ENCODE assay signal across 1 cellular context in the genomic region with DNA sequence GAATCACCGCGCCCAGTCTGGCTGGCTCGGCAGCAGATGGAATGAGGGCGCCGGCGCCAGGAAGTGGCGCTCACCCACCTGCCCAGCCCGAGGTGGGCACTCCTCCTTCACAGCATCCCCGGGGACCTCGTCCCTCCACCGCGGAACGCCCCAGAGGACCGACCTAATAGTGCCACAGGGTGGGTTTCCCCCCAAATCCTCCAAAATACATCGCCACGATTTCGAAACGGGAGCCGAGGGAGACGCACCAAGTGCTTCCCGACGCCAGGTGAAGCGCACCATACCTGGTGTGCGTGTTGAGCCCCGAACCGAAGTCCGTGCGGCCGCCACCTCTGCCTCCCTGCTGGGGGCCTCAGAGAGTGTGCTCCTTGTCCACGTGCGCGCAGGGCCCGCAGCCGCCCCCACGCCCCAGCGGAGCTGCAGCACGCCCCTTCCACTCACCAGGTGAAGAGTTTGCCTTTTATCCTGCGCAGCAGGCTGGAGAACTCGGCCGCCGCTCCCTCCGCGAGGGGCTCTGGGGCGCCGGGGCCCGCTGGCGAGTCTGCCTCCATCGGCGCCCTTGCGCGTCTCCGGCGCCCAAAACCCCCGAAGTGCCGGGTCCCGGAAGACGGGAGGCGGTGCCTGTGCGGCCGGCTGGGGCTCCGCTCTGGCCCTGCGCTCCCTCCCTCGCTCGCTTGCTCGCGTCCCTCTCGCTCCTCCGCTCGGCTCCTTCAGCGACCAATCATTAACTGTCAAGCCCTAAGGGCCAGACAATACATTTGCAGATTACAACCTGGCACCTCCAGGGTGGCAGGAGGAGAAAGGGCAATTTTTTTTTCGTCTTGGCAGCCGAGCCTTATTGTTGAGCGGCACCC.
A peak's percentile ranks its signal among the peaks of the same experiment; 100 is the strongest.
TF ChIP-seq lines count a peak whose summit lies in the region.

A gene with protein sequence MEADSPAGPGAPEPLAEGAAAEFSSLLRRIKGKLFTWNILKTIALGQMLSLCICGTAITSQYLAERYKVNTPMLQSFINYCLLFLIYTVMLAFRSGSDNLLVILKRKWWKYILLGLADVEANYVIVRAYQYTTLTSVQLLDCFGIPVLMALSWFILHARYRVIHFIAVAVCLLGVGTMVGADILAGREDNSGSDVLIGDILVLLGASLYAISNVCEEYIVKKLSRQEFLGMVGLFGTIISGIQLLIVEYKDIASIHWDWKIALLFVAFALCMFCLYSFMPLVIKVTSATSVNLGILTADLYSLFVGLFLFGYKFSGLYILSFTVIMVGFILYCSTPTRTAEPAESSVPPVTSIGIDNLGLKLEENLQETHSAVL (minus strand): TSS at position 571 of the 854 bp plus-strand sequence. CDS start 20 bp downstream, at position 551.

TF ChIP-seq in HepG2, 621 proteins besides CTCF, POLR2A, EP300 and RAD21 (continued from another document and continues in another):
- TF ChIP-seq ZMYM3 (CRISPR knock-in tag; IDR thresholded peaks at IDR 0.05): 0 out of 2 replicates have a peak, but pooled peaks have one; percentile 44
- no peak for TF ChIP-seq SIX1 (CRISPR knock-in tag; IDR thresholded peaks at IDR 0.05; ENCODE audit: borderline replicate concordance)
- TF ChIP-seq ZNF121 (CRISPR knock-in tag; IDR thresholded peaks at IDR 0.05): no peak
- TF ChIP-seq RARA (CRISPR knock-in tag; IDR thresholded peaks at IDR 0.05): 0 out of 2 replicates have a peak, but pooled peaks have one; percentile 18
- no peak for TF ChIP-seq XBP1 (CRISPR knock-in tag; IDR thresholded peaks at IDR 0.05)
- TF ChIP-seq, protein P1, sequence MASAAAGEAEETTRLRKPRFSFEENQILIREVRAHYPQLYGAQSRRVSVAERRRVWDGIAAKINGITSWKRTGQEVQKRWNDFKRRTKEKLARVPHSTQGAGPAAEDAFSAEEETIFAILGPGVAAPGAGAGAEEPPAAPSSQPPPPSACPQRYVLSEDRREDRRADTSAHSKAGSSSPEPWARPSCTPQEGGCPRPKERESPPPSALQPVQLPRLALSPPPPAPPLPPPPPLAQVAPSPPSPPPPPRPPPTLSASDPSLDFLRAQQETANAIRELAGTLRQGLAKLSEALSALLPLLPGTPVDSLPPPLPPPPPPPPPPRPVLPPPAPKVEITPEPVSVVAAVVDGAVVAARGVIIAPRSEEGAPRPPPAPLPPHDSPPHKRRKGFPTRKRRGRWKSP (CRISPR knock-in tag; IDR thresholded peaks at IDR 0.05): peak; percentile 93
- peak; percentile 30; the same call in 1 of the 2 replicates for TF ChIP-seq NR2C2 (CRISPR knock-in tag; IDR thresholded peaks at IDR 0.05; ENCODE audit: borderline replicate concordance)
- TF ChIP-seq ZNF746 (CRISPR knock-in tag; IDR thresholded peaks at IDR 0.05): peak; percentile 62; the same call in 1 of the 2 replicates
- no peak for TF ChIP-seq EEA1 (CRISPR knock-in tag; IDR thresholded peaks at IDR 0.05; ENCODE audit: borderline replicate concordance)
- no peak for TF ChIP-seq CEBPG (CRISPR knock-in tag; IDR thresholded peaks at IDR 0.05)
- TF ChIP-seq, protein P2, sequence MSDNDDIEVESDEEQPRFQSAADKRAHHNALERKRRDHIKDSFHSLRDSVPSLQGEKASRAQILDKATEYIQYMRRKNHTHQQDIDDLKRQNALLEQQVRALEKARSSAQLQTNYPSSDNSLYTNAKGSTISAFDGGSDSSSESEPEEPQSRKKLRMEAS (IDR thresholded peaks at IDR 0.05): peak; percentile 97
- TF ChIP-seq, protein P3, sequence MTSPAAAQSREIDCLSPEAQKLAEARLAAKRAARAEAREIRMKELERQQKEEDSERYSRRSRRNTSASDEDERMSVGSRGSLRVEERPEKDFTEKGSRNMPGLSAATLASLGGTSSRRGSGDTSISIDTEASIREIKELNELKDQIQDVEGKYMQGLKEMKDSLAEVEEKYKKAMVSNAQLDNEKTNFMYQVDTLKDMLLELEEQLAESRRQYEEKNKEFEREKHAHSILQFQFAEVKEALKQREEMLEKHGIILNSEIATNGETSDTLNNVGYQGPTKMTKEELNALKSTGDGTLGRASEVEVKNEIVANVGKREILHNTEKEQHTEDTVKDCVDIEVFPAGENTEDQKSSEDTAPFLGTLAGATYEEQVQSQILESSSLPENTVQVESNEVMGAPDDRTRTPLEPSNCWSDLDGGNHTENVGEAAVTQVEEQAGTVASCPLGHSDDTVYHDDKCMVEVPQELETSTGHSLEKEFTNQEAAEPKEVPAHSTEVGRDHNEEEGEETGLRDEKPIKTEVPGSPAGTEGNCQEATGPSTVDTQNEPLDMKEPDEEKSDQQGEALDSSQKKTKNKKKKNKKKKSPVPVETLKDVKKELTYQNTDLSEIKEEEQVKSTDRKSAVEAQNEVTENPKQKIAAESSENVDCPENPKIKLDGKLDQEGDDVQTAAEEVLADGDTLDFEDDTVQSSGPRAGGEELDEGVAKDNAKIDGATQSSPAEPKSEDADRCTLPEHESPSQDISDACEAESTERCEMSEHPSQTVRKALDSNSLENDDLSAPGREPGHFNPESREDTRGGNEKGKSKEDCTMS (CRISPR knock-in tag; conservative IDR thresholded peaks at IDR 0.05): no peak
- no peak for TF ChIP-seq TCF7L2 (IDR thresholded peaks at IDR 0.05; ENCODE audit: low read depth, low read length)
- TF ChIP-seq ZNF75D (CRISPR knock-in tag; IDR thresholded peaks at IDR 0.05; ENCODE audit: borderline replicate concordance): no peak
- TF ChIP-seq ZNF713 (CRISPR knock-in tag; IDR thresholded peaks at IDR 0.05): no peak
- 0 out of 2 replicates have a peak, but pooled peaks have one; percentile 14 for TF ChIP-seq TSC22D2 (CRISPR knock-in tag; IDR thresholded peaks at IDR 0.05; ENCODE audit: borderline replicate concordance)
- TF ChIP-seq, protein P4, sequence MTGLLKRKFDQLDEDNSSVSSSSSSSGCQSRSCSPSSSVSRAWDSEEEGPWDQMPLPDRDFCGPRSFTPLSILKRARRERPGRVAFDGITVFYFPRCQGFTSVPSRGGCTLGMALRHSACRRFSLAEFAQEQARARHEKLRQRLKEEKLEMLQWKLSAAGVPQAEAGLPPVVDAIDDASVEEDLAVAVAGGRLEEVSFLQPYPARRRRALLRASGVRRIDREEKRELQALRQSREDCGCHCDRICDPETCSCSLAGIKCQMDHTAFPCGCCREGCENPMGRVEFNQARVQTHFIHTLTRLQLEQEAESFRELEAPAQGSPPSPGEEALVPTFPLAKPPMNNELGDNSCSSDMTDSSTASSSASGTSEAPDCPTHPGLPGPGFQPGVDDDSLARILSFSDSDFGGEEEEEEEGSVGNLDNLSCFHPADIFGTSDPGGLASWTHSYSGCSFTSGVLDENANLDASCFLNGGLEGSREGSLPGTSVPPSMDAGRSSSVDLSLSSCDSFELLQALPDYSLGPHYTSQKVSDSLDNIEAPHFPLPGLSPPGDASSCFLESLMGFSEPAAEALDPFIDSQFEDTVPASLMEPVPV (CRISPR knock-in tag; IDR thresholded peaks at IDR 0.05): no peak; the same call in 1 of the 2 replicates
- TF ChIP-seq NFE2 (CRISPR knock-in tag; IDR thresholded peaks at IDR 0.05): no peak
- TF ChIP-seq ZFY (CRISPR knock-in tag; IDR thresholded peaks at IDR 0.05): peak; percentile 92
- TF ChIP-seq ZNF747 (CRISPR knock-in tag; IDR thresholded peaks at IDR 0.05; ENCODE audit: borderline replicate concordance): peak; percentile 82; the same call in 1 of the 2 replicates
- TF ChIP-seq ZIK1 (CRISPR knock-in tag; IDR thresholded peaks at IDR 0.05; ENCODE audit: borderline replicate concordance, low read depth): 0 out of 2 replicates have a peak, but pooled peaks have one; percentile 52
- no peak for TF ChIP-seq ATAD3A (CRISPR knock-in tag; IDR thresholded peaks at IDR 0.05)
- TF ChIP-seq FLYWCH1 (CRISPR knock-in tag; IDR thresholded peaks at IDR 0.05): no peak
- TF ChIP-seq, protein P5, sequence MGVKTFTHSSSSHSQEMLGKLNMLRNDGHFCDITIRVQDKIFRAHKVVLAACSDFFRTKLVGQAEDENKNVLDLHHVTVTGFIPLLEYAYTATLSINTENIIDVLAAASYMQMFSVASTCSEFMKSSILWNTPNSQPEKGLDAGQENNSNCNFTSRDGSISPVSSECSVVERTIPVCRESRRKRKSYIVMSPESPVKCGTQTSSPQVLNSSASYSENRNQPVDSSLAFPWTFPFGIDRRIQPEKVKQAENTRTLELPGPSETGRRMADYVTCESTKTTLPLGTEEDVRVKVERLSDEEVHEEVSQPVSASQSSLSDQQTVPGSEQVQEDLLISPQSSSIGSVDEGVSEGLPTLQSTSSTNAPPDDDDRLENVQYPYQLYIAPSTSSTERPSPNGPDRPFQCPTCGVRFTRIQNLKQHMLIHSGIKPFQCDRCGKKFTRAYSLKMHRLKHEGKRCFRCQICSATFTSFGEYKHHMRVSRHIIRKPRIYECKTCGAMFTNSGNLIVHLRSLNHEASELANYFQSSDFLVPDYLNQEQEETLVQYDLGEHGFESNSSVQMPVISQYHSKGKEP (CRISPR knock-in tag; IDR thresholded peaks at IDR 0.05): no peak
- TF ChIP-seq ZNF570 (CRISPR knock-in tag; IDR thresholded peaks at IDR 0.05; ENCODE audit: borderline replicate concordance): no peak
- peak; percentile 21; the same call in 1 of the 2 replicates for TF ChIP-seq GATAD2A (CRISPR knock-in tag; IDR thresholded peaks at IDR 0.05)
- TF ChIP-seq NPAS2 (CRISPR knock-in tag; IDR thresholded peaks at IDR 0.05; ENCODE audit: borderline replicate concordance): peak; percentile 86; the same call in 1 of the 2 replicates
- TF ChIP-seq ZNF256 (CRISPR knock-in tag; conservative IDR thresholded peaks at IDR 0.05): no peak
- TF ChIP-seq, protein P6, sequence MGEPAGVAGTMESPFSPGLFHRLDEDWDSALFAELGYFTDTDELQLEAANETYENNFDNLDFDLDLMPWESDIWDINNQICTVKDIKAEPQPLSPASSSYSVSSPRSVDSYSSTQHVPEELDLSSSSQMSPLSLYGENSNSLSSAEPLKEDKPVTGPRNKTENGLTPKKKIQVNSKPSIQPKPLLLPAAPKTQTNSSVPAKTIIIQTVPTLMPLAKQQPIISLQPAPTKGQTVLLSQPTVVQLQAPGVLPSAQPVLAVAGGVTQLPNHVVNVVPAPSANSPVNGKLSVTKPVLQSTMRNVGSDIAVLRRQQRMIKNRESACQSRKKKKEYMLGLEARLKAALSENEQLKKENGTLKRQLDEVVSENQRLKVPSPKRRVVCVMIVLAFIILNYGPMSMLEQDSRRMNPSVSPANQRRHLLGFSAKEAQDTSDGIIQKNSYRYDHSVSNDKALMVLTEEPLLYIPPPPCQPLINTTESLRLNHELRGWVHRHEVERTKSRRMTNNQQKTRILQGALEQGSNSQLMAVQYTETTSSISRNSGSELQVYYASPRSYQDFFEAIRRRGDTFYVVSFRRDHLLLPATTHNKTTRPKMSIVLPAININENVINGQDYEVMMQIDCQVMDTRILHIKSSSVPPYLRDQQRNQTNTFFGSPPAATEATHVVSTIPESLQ (CRISPR knock-in tag; conservative IDR thresholded peaks at IDR 0.05): 0 out of 2 replicates have a peak, but pooled peaks have one; percentile 51
- TF ChIP-seq ZNF446 (CRISPR knock-in tag; IDR thresholded peaks at IDR 0.05): peak; percentile 80; the same call in 1 of the 2 replicates
- TF ChIP-seq SAP130 (CRISPR knock-in tag; IDR thresholded peaks at IDR 0.05; ENCODE audit: low read depth): peak; percentile 72
- TF ChIP-seq ZNF777 (CRISPR knock-in tag; IDR thresholded peaks at IDR 0.05): peak; percentile 73
- TF ChIP-seq NFKBIZ (CRISPR knock-in tag; IDR thresholded peaks at IDR 0.05): no peak
- no peak for TF ChIP-seq ZNF235 (CRISPR knock-in tag; IDR thresholded peaks at IDR 0.05; ENCODE audit: borderline replicate concordance)
- TF ChIP-seq ZNF382 (CRISPR knock-in tag; IDR thresholded peaks at IDR 0.05; ENCODE audit: borderline replicate concordance): no peak
- TF ChIP-seq CEBPB (IDR thresholded peaks at IDR 0.05; ENCODE audit: borderline replicate concordance, low read depth, low read length): no peak
- peak; percentile 75 for TF ChIP-seq ARNTL (CRISPR knock-in tag; IDR thresholded peaks at IDR 0.05)
- TF ChIP-seq TBX3 (IDR thresholded peaks at IDR 0.05; ENCODE audit: borderline replicate concordance): no peak
- TF ChIP-seq, protein P7, sequence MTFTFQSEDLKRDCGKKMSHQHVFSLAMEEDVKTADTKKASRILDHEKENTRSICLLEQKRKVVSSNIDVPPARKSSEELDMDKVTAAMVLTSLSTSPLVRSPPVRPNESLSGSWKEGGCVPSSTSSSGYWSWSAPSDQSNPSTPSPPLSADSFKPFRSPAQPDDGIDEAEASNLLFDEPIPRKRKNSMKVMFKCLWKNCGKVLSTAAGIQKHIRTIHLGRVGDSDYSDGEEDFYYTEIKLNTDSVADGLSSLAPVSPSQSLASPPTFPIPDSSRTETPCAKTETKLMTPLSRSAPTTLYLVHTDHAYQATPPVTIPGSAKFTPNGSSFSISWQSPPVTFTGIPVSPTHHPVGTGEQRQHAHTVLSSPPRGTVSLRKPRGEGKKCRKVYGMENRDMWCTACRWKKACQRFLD (CRISPR knock-in tag; IDR thresholded peaks at IDR 0.05; ENCODE audit: borderline replicate concordance): 0 out of 2 replicates have a peak, but pooled peaks have one; percentile 70
- TF ChIP-seq, protein P8, sequence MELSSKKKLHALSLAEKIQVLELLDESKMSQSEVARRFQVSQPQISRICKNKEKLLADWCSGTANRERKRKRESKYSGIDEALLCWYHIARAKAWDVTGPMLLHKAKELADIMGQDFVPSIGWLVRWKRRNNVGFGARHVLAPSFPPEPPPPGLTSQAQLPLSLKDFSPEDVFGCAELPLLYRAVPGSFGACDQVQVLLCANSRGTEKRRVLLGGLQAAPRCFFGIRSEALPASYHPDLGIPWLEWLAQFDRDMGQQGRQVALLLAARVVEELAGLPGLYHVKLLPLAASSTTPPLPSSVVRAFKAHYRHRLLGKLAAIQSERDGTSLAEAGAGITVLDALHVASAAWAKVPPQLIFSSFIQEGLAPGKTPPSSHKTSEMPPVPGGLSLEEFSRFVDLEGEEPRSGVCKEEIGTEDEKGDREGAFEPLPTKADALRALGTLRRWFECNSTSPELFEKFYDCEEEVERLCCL (CRISPR knock-in tag; IDR thresholded peaks at IDR 0.05; ENCODE audit: borderline replicate concordance): 0 out of 2 replicates have a peak, but pooled peaks have one; percentile 54
- peak; percentile 73; the same call in 1 of the 2 replicates for TF ChIP-seq ZSCAN31 (CRISPR knock-in tag; IDR thresholded peaks at IDR 0.05; ENCODE audit: low read depth)
- TF ChIP-seq POLR2G (IDR thresholded peaks at IDR 0.05; ENCODE audit: low read depth, low read length): peak; percentile 74
- no peak for TF ChIP-seq ZNF850 (CRISPR knock-in tag; conservative IDR thresholded peaks at IDR 0.05)
- TF ChIP-seq KAT7 (CRISPR knock-in tag; IDR thresholded peaks at IDR 0.05; ENCODE audit: borderline replicate concordance): peak; percentile 43; the same call in 1 of the 2 replicates
- TF ChIP-seq, protein P9, sequence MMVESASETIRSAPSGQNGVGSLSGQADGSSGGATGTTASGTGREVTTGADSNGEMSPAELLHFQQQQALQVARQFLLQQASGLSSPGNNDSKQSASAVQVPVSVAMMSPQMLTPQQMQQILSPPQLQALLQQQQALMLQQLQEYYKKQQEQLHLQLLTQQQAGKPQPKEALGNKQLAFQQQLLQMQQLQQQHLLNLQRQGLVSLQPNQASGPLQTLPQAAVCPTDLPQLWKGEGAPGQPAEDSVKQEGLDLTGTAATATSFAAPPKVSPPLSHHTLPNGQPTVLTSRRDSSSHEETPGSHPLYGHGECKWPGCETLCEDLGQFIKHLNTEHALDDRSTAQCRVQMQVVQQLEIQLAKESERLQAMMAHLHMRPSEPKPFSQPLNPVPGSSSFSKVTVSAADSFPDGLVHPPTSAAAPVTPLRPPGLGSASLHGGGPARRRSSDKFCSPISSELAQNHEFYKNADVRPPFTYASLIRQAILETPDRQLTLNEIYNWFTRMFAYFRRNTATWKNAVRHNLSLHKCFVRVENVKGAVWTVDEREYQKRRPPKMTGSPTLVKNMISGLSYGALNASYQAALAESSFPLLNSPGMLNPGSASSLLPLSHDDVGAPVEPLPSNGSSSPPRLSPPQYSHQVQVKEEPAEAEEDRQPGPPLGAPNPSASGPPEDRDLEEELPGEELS (CRISPR knock-in tag; IDR thresholded peaks at IDR 0.05): 0 out of 2 replicates have a peak, but pooled peaks have one; percentile 21
- TF ChIP-seq HOXA9 (CRISPR knock-in tag; IDR thresholded peaks at IDR 0.05; ENCODE audit: borderline replicate concordance): 0 out of 2 replicates have a peak, but pooled peaks have one; percentile 47
